In the genomic region with DNA sequence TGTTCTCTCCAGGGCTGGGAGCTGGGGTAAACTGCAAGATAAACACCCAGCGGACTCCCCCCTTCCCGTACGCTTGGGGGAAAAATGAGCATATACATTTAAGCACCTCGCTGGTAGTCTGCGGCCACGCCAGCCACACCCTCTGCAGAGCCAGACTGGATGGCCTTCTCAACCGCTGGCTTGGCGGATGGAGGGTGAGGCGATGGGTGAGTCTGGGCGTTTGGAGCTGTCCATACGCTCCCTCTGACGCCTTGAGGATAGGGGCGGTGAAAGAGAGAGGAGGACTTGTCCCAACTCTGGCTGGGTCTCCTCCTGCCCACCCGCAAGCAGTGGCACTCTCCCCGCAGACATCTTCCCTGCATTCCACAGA, we compare ENCODE assay signal across 8 cellular contexts. TPM values are rescaled to one million over a fixed set of nuclear protein-coding genes. Genes with fewer than 3 reads are reported as not detected.
A peak's percentile ranks its signal among the peaks of the same experiment; 100 is the strongest.
DNase-seq lines count a peak whose midpoint lies in the region; ATAC-seq and TF ChIP-seq lines count a peak whose summit lies in the region.

No MANE protein-coding gene starts in this region.

- no peaks in the 10 kb centered on the region for H3K27me3 ChIP-seq in SU-DHL-6 (ENCODE audit: low read length)

- H3K4me3 ChIP-seq in GM12875 (ENCODE audit: low read depth, low read length) (peak overlapping the region; percentile 67), SU-DHL-6 (ENCODE audit: insufficient read depth, low read length, poor library complexity, severe bottlenecking) (peak overlapping the region; percentile 62), fibroblast of villous mesenchyme (ENCODE audit: low read depth, low read length) (peak overlapping the region; percentile 79), retinal pigment epithelial cell (ENCODE audit: low read length) (peak overlapping the region; percentile 94)

- H3K79me2 ChIP-seq in SU-DHL-6 (ENCODE audit: insufficient read depth, low read length), result no peaks in the 10 kb centered on the region

- H3K9me3 ChIP-seq in SU-DHL-6 (ENCODE audit: insufficient read depth, low read length), result no peaks in the 10 kb centered on the region

- H3K9ac ChIP-seq in SU-DHL-6 (ENCODE audit: low read length), result peak overlapping the region; percentile 55

- peak overlapping the region; percentile 89 for H2AFZ ChIP-seq in SU-DHL-6 (ENCODE audit: low read depth, low read length, severe bottlenecking)

- no peak overlapping the region for H3K27ac ChIP-seq in SU-DHL-6 (ENCODE audit: low read depth, low read length)

- DNase-seq in fibroblast of villous mesenchyme (ENCODE audit: low read depth) (peak; percentile 77), retinal pigment epithelial cell (ENCODE audit: low read depth) (no peak), midbrain (lab: John Stamatoyannopoulos, UW) (no peak), SIG-M5 (lab: John Stamatoyannopoulos, UW) (no peak)
- no peak for DNase-seq in stimulated activated CD4-positive, alpha-beta T cell treated with anti-CD3 and anti-CD28 coated beads, Interleukin-15, amount 100 ng/mL, for 24 hours

- H3K9me2 ChIP-seq in SU-DHL-6 (replicated peaks; ENCODE audit: insufficient read depth, low read length), result no peaks in the 10 kb centered on the region

- no peak for ATAC-seq in GM18873 (IDR thresholded peaks at IDR 0.05; ENCODE audit: low FRiP score, unreplicated experiment)

- peak overlapping the region; percentile 76 for H3K4me2 ChIP-seq in SU-DHL-6 (ENCODE audit: low read depth, low read length, poor library complexity, severe bottlenecking)

- no peaks in the 10 kb centered on the region for H3K36me3 ChIP-seq in SU-DHL-6 (ENCODE audit: low read length)

- TF ChIP-seq CTCF in GM12875 (IDR thresholded peaks at IDR 0.05; ENCODE audit: borderline replicate concordance, insufficient read depth, low read depth, low read length), result no peak
- TF ChIP-seq CTCF in SU-DHL-6 (IDR thresholded peaks at IDR 0.05; ENCODE audit: insufficient read depth, low read length, poor library complexity, severe bottlenecking), result no peak
- no peak for TF ChIP-seq CTCF in fibroblast of villous mesenchyme (IDR thresholded peaks at IDR 0.05; ENCODE audit: insufficient read depth, low read depth, low read length)
- TF ChIP-seq CTCF in retinal pigment epithelial cell (conservative IDR thresholded peaks at IDR 0.05; ENCODE audit: low read depth, low read length), result no peak

- no peaks in the 10 kb centered on the region for H3F3A ChIP-seq in SU-DHL-6 (ENCODE audit: insufficient read depth)

- no peaks in the 10 kb centered on the region for H4K20me1 ChIP-seq in SU-DHL-6 (ENCODE audit: low read depth, low read length)

RNA-seq across cellular contexts. Expression of gene ITGA3, which starts 1.0 kb away (rescaled TPM):
- 207 and 266 TPM in 2 replicates for total RNA-seq in fibroblast of villous mesenchyme

RNA-seq across cellular contexts. Expression of gene PDK2, which starts 38.2 kb away (rescaled TPM):
- total RNA-seq in fibroblast of villous mesenchyme, result 20.3 and 20.6 TPM in 2 replicates
